Comparison of ENCODE assay signal across 8 cellular contexts in the genomic region with DNA sequence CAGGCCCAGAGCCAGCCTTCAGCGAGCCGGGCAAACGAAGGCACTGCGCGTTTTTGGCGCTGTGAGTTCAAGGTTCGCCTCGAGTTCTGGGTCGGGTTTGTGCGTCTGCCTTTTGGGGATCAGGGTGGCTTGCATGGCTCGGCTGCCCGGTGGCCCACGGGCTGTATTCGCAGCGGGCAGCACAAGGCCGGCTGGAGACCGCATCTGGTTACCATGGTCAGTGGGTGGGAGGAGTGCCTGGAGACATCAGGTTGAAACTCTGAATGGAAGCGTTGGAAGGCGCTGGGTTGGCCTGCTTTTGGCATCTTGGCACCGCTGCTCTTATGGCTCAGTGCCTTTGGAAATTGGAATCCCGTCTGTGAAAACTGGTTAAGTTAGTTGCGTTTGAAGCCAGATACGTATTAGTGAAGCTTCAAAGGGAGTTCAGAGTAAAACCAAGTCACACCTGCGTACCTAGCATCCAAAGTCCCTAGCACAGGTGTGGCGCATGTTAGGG.
DNase-seq lines count a peak whose midpoint lies in the region; ATAC-seq, FAIRE-seq and TF ChIP-seq lines count a peak whose summit lies in the region.

No MANE protein-coding gene starts in this region.

- H3K27me3 ChIP-seq in muscle layer of duodenum (ENCODE audit: low read depth, low read length), result peaks cover 14% of the 10 kb centered on the region

- no peaks in the 10 kb centered on the region for H3K36me3 Mint-ChIP-seq in stimulated activated naive CD8-positive, alpha-beta T cell treated with anti-CD3 and anti-CD28 coated beads, Interleukin-15, Interleukin-2, amounts not matched to agents 100 ng/mL and 50 ng/mL, for 24 hours (ENCODE audit: low read depth)

- H3K4me1 ChIP-seq in muscle layer of duodenum (ENCODE audit: control insufficient read depth in 1 of 2, insufficient read depth in 2 of 2, low read length in 2 of 2), result peaks cover 0 to 6% of the 10 kb centered on the region in 2 donors

- H3K4me3 Mint-ChIP-seq in stimulated activated naive CD8-positive, alpha-beta T cell treated with anti-CD3 and anti-CD28 coated beads, Interleukin-15, Interleukin-2, amounts not matched to agents 100 ng/mL and 50 ng/mL, for 24 hours, result peak overlapping the region; percentile 73

- H3K9me3 Mint-ChIP-seq in stimulated activated naive CD8-positive, alpha-beta T cell treated with anti-CD3 and anti-CD28 coated beads, Interleukin-15, Interleukin-2, amounts not matched to agents 100 ng/mL and 50 ng/mL, for 24 hours, result no peaks in the 10 kb centered on the region

- no peak for DNase-seq in stimulated activated naive CD8-positive, alpha-beta T cell treated with anti-CD3 and anti-CD28 coated beads, Interleukin-15, Interleukin-2, amounts not matched to agents 100 U/mL and 50 U/mL, for 24 hours
- no peak for DNase-seq in cardiac fibroblast (ENCODE audit: low read depth in 2 of 2)
- no peak for DNase-seq in D721Med (ENCODE audit: insufficient read length, low spot score)
- DNase-seq in activated effector memory CD4-positive, alpha-beta T cell treated with anti-CD3 and anti-CD28 coated beads, Interleukin-2, amount 50 U/mL, for 16 hours, result no peak

- peak overlapping the region; percentile 46 to 59 for H3K4me3 ChIP-seq in cardiac fibroblast (replicated peaks in 1 of 2; ENCODE audit: low read depth in 2 of 2, low read length in 2 of 2)
- peak overlapping the region; percentile 16 to 62 for H3K4me3 ChIP-seq in muscle layer of duodenum (ENCODE audit: low read depth in 1 of 2, low read length in 2 of 2)

- H3K4me1 Mint-ChIP-seq in stimulated activated naive CD8-positive, alpha-beta T cell treated with anti-CD3 and anti-CD28 coated beads, Interleukin-15, Interleukin-2, amounts not matched to agents 100 ng/mL and 50 ng/mL, for 24 hours (ENCODE audit: low read depth), result peaks cover 11% of the 10 kb centered on the region

- H3K27ac ChIP-seq in muscle layer of duodenum (ENCODE audit: low read length), result no peak overlapping the region

- peaks cover 61% of the 10 kb centered on the region for H3K27me3 Mint-ChIP-seq in stimulated activated naive CD8-positive, alpha-beta T cell treated with anti-CD3 and anti-CD28 coated beads, Interleukin-15, Interleukin-2, amounts not matched to agents 100 ng/mL and 50 ng/mL, for 24 hours

- H3K36me3 ChIP-seq in muscle layer of duodenum (ENCODE audit: control insufficient read depth in 1 of 2, insufficient read depth in 2 of 2, low read length in 2 of 2), result no peaks in the 10 kb centered on the region

- no peak for TF ChIP-seq POLR2A in GM18505 (IDR thresholded peaks at IDR 0.05; ENCODE audit: borderline replicate concordance, extremely low read depth, insufficient read depth, insufficient read length)

- no peak overlapping the region for H3K27ac Mint-ChIP-seq in stimulated activated naive CD8-positive, alpha-beta T cell treated with anti-CD3 and anti-CD28 coated beads, Interleukin-15, Interleukin-2, amounts not matched to agents 100 ng/mL and 50 ng/mL, for 24 hours

- peaks cover 0 to 3% of the 10 kb centered on the region in 2 donors for H3K9me3 ChIP-seq in muscle layer of duodenum (ENCODE audit: control insufficient read depth in 1 of 2, low read length in 2 of 2)

- ATAC-seq in stimulated activated naive CD8-positive, alpha-beta T cell treated with anti-CD3 and anti-CD28 coated beads, Interleukin-15, Interleukin-2, amounts not matched to agents 100 U/mL and 50 U/mL, for 24 hours, result no peak
- ATAC-seq in HG03039 (IDR thresholded peaks at IDR 0.05; ENCODE audit: unreplicated experiment) (no peak), GM18505 (IDR thresholded peaks at IDR 0.05; ENCODE audit: unreplicated experiment) (no peak)

- no peak for FAIRE-seq in D721Med (lab: Jason Lieb, UNC)

- TF ChIP-seq CTCF in cardiac fibroblast (IDR thresholded peaks at IDR 0.05; ENCODE audit: low read depth, low read length), result no peak
- TF ChIP-seq CTCF in D721Med (IDR thresholded peaks at IDR 0.05; ENCODE audit: insufficient read depth, missing control alignments), result no peak
